In the genomic region with DNA sequence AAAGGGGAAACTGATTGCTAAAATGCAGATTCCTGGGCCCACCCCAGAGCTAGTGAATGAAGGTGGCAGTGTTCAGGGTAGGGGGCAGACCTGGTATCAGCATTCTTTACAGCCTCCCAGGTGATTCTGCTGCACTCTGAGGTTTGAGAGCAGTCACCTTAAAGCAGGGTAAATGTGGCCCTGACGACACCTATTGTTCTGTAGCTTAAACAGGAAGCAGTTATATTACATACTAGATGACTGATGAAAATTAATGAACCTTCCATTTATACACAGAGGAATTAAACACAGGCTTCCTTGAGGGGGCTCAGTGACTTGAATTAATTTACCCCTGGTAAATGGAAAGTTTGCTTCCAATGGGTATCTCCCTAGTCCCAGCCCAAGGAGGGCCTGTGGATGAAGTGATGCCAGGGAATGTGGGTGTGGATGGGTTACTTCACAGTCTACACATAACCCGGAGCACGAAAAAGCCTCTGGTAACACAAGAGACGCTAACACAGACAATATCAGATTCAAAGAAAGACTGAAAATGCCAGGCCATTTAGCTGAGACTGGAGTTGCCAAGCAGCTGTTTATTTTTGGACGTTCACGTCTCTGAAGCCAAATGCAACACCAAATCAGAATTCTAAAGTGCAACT, we compare ENCODE assay signal across 11 cellular contexts. TPM values are rescaled to one million over a fixed set of nuclear protein-coding genes. Genes with fewer than 3 reads are reported as not detected.
DNase-seq lines count a peak whose midpoint lies in the region; ATAC-seq and TF ChIP-seq lines count a peak whose summit lies in the region.
"Had no signal": no experiment of that assay in that cellular context is flagged by ENCODE, and none has a peak within 500 bp of the region (broad histone marks: within the 10 kb centered on the region; RNA-seq: fewer than 3 reads in every experiment).

No MANE protein-coding gene starts in this region.

- H3K4me1 ChIP-seq in uterus, result peaks cover 25 to 42% of the 10 kb centered on the region in 2 donors

- no peaks in the 10 kb centered on the region for H3K36me3 Mint-ChIP-seq in activated CD8-positive, alpha-beta T cell treated with anti-CD3 and anti-CD28 coated beads for 36 hours (ENCODE audit: low read depth)
- no peaks in the 10 kb centered on the region for H3K36me3 Mint-ChIP-seq in activated CD8-positive, alpha-beta T cell treated with anti-CD3 and anti-CD28 coated beads, Interleukin-2, amount 10 ng/mL, durations not matched to agents 7 days and 5 days (ENCODE audit: low read depth)
- no peaks in the 10 kb centered on the region for H3K36me3 Mint-ChIP-seq in natural killer cell
- H3K36me3 Mint-ChIP-seq in activated T-helper 2 cell treated with anti-CD3 and anti-CD28 coated beads, Interferon-gamma antibody, Interleukin-2, Interleukin-4, amounts not matched to agents 10 μg/mL and 5 μg/mL and 100 μg/mL, durations not matched to agents 14 hours and 24 hours and 36 hours (ENCODE audit: low read depth), result no peaks in the 10 kb centered on the region

- no peak overlapping the region for H3K4me3 Mint-ChIP-seq in activated CD8-positive, alpha-beta T cell treated with anti-CD3 and anti-CD28 coated beads for 36 hours
- H3K4me3 Mint-ChIP-seq in activated CD8-positive, alpha-beta T cell treated with anti-CD3 and anti-CD28 coated beads, Interleukin-2, amount 10 ng/mL, durations not matched to agents 7 days and 5 days, result no peak overlapping the region
- H3K4me3 Mint-ChIP-seq in natural killer cell, result peak overlapping the region; percentile 55
- H3K4me3 Mint-ChIP-seq in activated T-helper 2 cell treated with anti-CD3 and anti-CD28 coated beads, Interferon-gamma antibody, Interleukin-2, Interleukin-4, amounts not matched to agents 10 μg/mL and 5 μg/mL and 100 μg/mL, durations not matched to agents 14 hours and 24 hours and 36 hours (ENCODE audit: low read depth), result no peak overlapping the region

- no peak overlapping the region for H3K27ac Mint-ChIP-seq in activated CD8-positive, alpha-beta T cell treated with anti-CD3 and anti-CD28 coated beads for 36 hours
- no peak overlapping the region for H3K27ac Mint-ChIP-seq in activated CD8-positive, alpha-beta T cell treated with anti-CD3 and anti-CD28 coated beads, Interleukin-2, amount 10 ng/mL, durations not matched to agents 7 days and 5 days
- peak overlapping the region; percentile 70 to 78 for H3K27ac Mint-ChIP-seq in natural killer cell
- no peak overlapping the region for H3K27ac Mint-ChIP-seq in activated T-helper 2 cell treated with anti-CD3 and anti-CD28 coated beads, Interferon-gamma antibody, Interleukin-2, Interleukin-4, amounts not matched to agents 10 μg/mL and 5 μg/mL and 100 μg/mL, durations not matched to agents 14 hours and 24 hours and 36 hours

- peak overlapping the region; percentile 23 to 93 (median 84) for H3K27ac ChIP-seq in dorsolateral prefrontal cortex
- H3K27ac ChIP-seq in uterus, result peak overlapping the region; percentile 83 to 90

- TF ChIP-seq POLR2A in uterus (IDR thresholded peaks at IDR 0.05), result no peak

- peaks cover 13% of the 10 kb centered on the region for H3K27me3 Mint-ChIP-seq in activated CD8-positive, alpha-beta T cell treated with anti-CD3 and anti-CD28 coated beads for 36 hours
- peaks cover 15% of the 10 kb centered on the region for H3K27me3 Mint-ChIP-seq in activated CD8-positive, alpha-beta T cell treated with anti-CD3 and anti-CD28 coated beads, Interleukin-2, amount 10 ng/mL, durations not matched to agents 7 days and 5 days (ENCODE audit: low read depth)
- H3K27me3 Mint-ChIP-seq in natural killer cell (ENCODE audit: low read depth in 2 of 2), result peaks cover 2 to 22% of the 10 kb centered on the region in 2 donors
- H3K27me3 Mint-ChIP-seq in activated T-helper 2 cell treated with anti-CD3 and anti-CD28 coated beads, Interferon-gamma antibody, Interleukin-2, Interleukin-4, amounts not matched to agents 10 μg/mL and 5 μg/mL and 100 μg/mL, durations not matched to agents 14 hours and 24 hours and 36 hours (ENCODE audit: low read depth), result peaks cover 25% of the 10 kb centered on the region

- peaks cover 6% of the 10 kb centered on the region for H3K4me1 Mint-ChIP-seq in activated CD8-positive, alpha-beta T cell treated with anti-CD3 and anti-CD28 coated beads for 36 hours (ENCODE audit: low read depth)
- H3K4me1 Mint-ChIP-seq in activated CD8-positive, alpha-beta T cell treated with anti-CD3 and anti-CD28 coated beads, Interleukin-2, amount 10 ng/mL, durations not matched to agents 7 days and 5 days (ENCODE audit: low read depth), result no peaks in the 10 kb centered on the region
- peaks cover 15 to 21% of the 10 kb centered on the region in 2 donors for H3K4me1 Mint-ChIP-seq in natural killer cell
- peaks cover 9% of the 10 kb centered on the region for H3K4me1 Mint-ChIP-seq in activated T-helper 2 cell treated with anti-CD3 and anti-CD28 coated beads, Interferon-gamma antibody, Interleukin-2, Interleukin-4, amounts not matched to agents 10 μg/mL and 5 μg/mL and 100 μg/mL, durations not matched to agents 14 hours and 24 hours and 36 hours (ENCODE audit: low read depth)

- no peaks in the 10 kb centered on the region for H3K9me3 ChIP-seq in uterus

- no peak for TF ChIP-seq CTCF in activated CD8-positive, alpha-beta T cell treated with anti-CD3 and anti-CD28 coated beads for 36 hours (IDR thresholded peaks at IDR 0.05)
- TF ChIP-seq CTCF in dorsolateral prefrontal cortex (IDR thresholded peaks at IDR 0.05 in 54 of 56, conservative IDR thresholded peaks at IDR 0.05 in 2 of 56; ENCODE audit: low read depth in 1 of 56, partially characterized antibody in 56 of 56), result no peak
- no peak for TF ChIP-seq CTCF in natural killer cell (IDR thresholded peaks at IDR 0.05)
- no peak for TF ChIP-seq CTCF in uterus (IDR thresholded peaks at IDR 0.05)
- no peak for TF ChIP-seq CTCF in GM10266 (IDR thresholded peaks at IDR 0.05; ENCODE audit: control insufficient read depth, insufficient read depth, low read depth, missing control alignments)

- no peaks in the 10 kb centered on the region for H3K9me3 Mint-ChIP-seq in activated CD8-positive, alpha-beta T cell treated with anti-CD3 and anti-CD28 coated beads for 36 hours
- no peaks in the 10 kb centered on the region for H3K9me3 Mint-ChIP-seq in activated CD8-positive, alpha-beta T cell treated with anti-CD3 and anti-CD28 coated beads, Interleukin-2, amount 10 ng/mL, durations not matched to agents 7 days and 5 days (ENCODE audit: insufficient read depth)
- no peaks in the 10 kb centered on the region for H3K9me3 Mint-ChIP-seq in natural killer cell
- no peaks in the 10 kb centered on the region for H3K9me3 Mint-ChIP-seq in activated T-helper 2 cell treated with anti-CD3 and anti-CD28 coated beads, Interferon-gamma antibody, Interleukin-2, Interleukin-4, amounts not matched to agents 10 μg/mL and 5 μg/mL and 100 μg/mL, durations not matched to agents 14 hours and 24 hours and 36 hours

- H3K36me3 ChIP-seq in uterus, result no peaks in the 10 kb centered on the region

- POLR2A ChIA-PET in activated CD8-positive, alpha-beta T cell treated with anti-CD3 and anti-CD28 coated beads for 36 hours (lab: Charles Lee), result no interaction called here
- POLR2A ChIA-PET in activated CD8-positive, alpha-beta T cell treated with anti-CD3 and anti-CD28 coated beads, Interleukin-2, amount 10 ng/mL, durations not matched to agents 7 days and 5 days (lab: Charles Lee), result no interaction called here

- H3K27me3 ChIP-seq in dorsolateral prefrontal cortex, result no peaks in the 10 kb centered on the region
- H3K27me3 ChIP-seq in uterus, result no peaks in the 10 kb centered on the region

- CTCF ChIA-PET in activated CD8-positive, alpha-beta T cell treated with anti-CD3 and anti-CD28 coated beads for 36 hours (lab: Charles Lee), result interaction anchor here (1.2 to 1.8 kb wide), 2 partner anchors 23 to 693 kb away, joined by 3 to 5 read pairs; no protein-coding TSS in a partner anchor
- CTCF ChIA-PET in activated CD8-positive, alpha-beta T cell treated with anti-CD3 and anti-CD28 coated beads, Interleukin-2, amount 10 ng/mL, durations not matched to agents 7 days and 5 days (lab: Charles Lee), result interaction anchor here (0.7 to 1.1 kb wide), 3 partner anchors 23 to 693 kb away, joined by 3 to 4 read pairs (median 3); no protein-coding TSS in a partner anchor

- intact Hi-C loops in activated CD8-positive, alpha-beta T cell treated with anti-CD3 and anti-CD28 coated beads for 36 hours (cut with micrococcal nuclease), result no loop called here
- intact Hi-C loops in dorsolateral prefrontal cortex (cut with DNase I) (loop anchor here in 1 of 2 donors (2.0 kb wide), 1 partner anchor 27 kb away; no protein-coding TSS in a partner anchor), natural killer cell (cut with micrococcal nuclease) (no loop called here), uterus (cut with DNase I; ENCODE audit: low total_unique reads) (no loop called here)
- intact Hi-C loops in activated T-helper 2 cell treated with anti-CD3 and anti-CD28 coated beads, Interferon-gamma antibody, Interleukin-2, Interleukin-4, amounts not matched to agents 10 μg/mL and 5 μg/mL and 100 μg/mL, durations not matched to agents 14 hours and 24 hours and 36 hours (cut with micrococcal nuclease), result no loop called here

- ATAC-seq in activated CD8-positive, alpha-beta T cell treated with anti-CD3 and anti-CD28 coated beads for 36 hours, result peak; percentile 43
- no peak for ATAC-seq in activated CD8-positive, alpha-beta T cell treated with anti-CD3 and anti-CD28 coated beads, Interleukin-2, amount 10 ng/mL, durations not matched to agents 7 days and 5 days
- ATAC-seq in natural killer cell, result peak; percentile 50 to 56 (median 51)

- no peak for DNase-seq in activated CD8-positive, alpha-beta T cell treated with anti-CD3 and anti-CD28 coated beads for 36 hours
- DNase-seq in activated CD8-positive, alpha-beta T cell treated with anti-CD3 and anti-CD28 coated beads, Interleukin-2, amount 10 ng/mL, durations not matched to agents 7 days and 5 days, result no peak
- no peak for DNase-seq in dorsolateral prefrontal cortex
- no peak for DNase-seq in natural killer cell
- DNase-seq in uterus, result peak in 1 of 2 donors; percentile 14
- no peak for DNase-seq in foreskin melanocyte
- DNase-seq in GM10266 (ENCODE audit: extremely low spot score), result no peak
- DNase-seq in activated T-helper 2 cell treated with anti-CD3 and anti-CD28 coated beads, Interferon-gamma antibody, Interleukin-2, Interleukin-4, amounts not matched to agents 10 μg/mL and 5 μg/mL and 100 μg/mL, durations not matched to agents 14 hours and 24 hours and 36 hours (ENCODE audit: low spot score), result no peak
- DNase-seq: NCI-H187 treated with DMSO at 0.1 percent for 48 hours, SIG-M5 had no signal

- peak overlapping the region in 8 of 59 donors; percentile 1 to 21 (median 6) for H3K4me3 ChIP-seq in dorsolateral prefrontal cortex
- no peak overlapping the region for H3K4me3 ChIP-seq in uterus

RNA-seq across cellular contexts. Expression of a gene that starts 25.2 kb away (rescaled TPM):
- total RNA-seq in activated CD8-positive, alpha-beta T cell treated with anti-CD3 and anti-CD28 coated beads for 36 hours, result not detected
- total RNA-seq in activated CD8-positive, alpha-beta T cell treated with anti-CD3 and anti-CD28 coated beads, Interleukin-2, amount 10 ng/mL, durations not matched to agents 7 days and 5 days, result not detected
- 100 to 1,000 TPM in 82 of 120 experiments, 10 to 100 TPM in 38; 44.5 to 165 (median 114) TPM for total RNA-seq in dorsolateral prefrontal cortex
- 10 to 100 TPM in 1 of 3 donors, 1 to 10 TPM in 2; 1.4 to 10.9 (median 3.4) TPM for total RNA-seq in natural killer cell
- 10 to 100 TPM in 3 of 4 donors, 1 to 10 TPM in 1; 9.4 to 56.8 (median 26.8) TPM for total RNA-seq in uterus
- 0.02 and 0.11 TPM in 2 replicates for total RNA-seq in activated T-helper 2 cell treated with anti-CD3 and anti-CD28 coated beads, Interferon-gamma antibody, Interleukin-2, Interleukin-4, amounts not matched to agents 10 μg/mL and 5 μg/mL and 100 μg/mL, durations not matched to agents 14 hours and 24 hours and 36 hours
- total RNA-seq: activated CD8-positive, alpha-beta memory T cell treated with anti-CD3 and anti-CD28 coated beads for 36 hours had no signal

Comparison
In these comparisons a context has a peak if more than half of its experiments do, and no peak if none do; other contexts are left out.
1. H3K27ac Mint-ChIP-seq: peak in natural killer cell (2 of 2); none in activated CD8-positive, alpha-beta T cell treated with anti-CD3 and anti-CD28 coated beads for 36 hours (single experiment), activated CD8-positive, alpha-beta T cell treated with anti-CD3 and anti-CD28 coated beads, Interleukin-2, amount 10 ng/mL, durations not matched to agents 7 days and 5 days (single experiment) and activated T-helper 2 cell treated with anti-CD3 and anti-CD28 coated beads, Interferon-gamma antibody, Interleukin-2, Interleukin-4, amounts not matched to agents 10 μg/mL and 5 μg/mL and 100 μg/mL, durations not matched to agents 14 hours and 24 hours and 36 hours (single experiment).